In genomic region chrY:8564421-8564820, GRCh38 we compare ENCODE assay signal across 6 cellular contexts.
"Had no signal": no experiment of that assay in that cellular context is flagged by ENCODE, and none has a peak within 500 bp of the region (broad histone marks: within the 10 kb centered on the region; RNA-seq: fewer than 3 reads in every experiment).

No MANE protein-coding gene starts in this region.

- H3K27ac Mint-ChIP-seq: GM23338, H9 had no signal

- H3K4me1 Mint-ChIP-seq: GM23338, H9 had no signal

- H3K4me3 Mint-ChIP-seq: GM23338, H9 had no signal

- H3K9me3 Mint-ChIP-seq: H9 had no signal

- H3K4me3 ChIP-seq: GM23338, K562 had no signal

- DNase-seq: H9, HCEC 1CT, IMR-90, KG1 had no signal

- ATAC-seq: GM23338, K562 had no signal
